In the genomic region with DNA sequence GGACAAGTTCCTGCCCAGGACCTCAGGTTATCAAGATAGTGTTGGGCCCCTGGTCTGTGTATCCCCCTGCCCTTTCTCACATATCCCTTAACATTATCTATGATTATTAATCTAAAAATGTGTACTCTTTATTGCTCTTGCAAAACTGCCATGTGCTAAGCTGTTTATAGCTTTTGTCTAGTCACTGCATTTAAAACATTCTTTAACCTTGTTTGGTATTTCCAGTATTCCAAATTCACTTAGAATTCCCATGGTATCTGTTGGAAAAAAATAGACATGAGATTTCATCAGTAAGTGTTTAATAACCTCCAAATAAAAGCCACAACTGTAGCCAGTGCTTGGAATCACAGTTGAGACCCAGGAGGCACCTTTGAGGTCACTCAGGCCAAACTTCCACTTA, we compare ENCODE assay signal across 16 cellular contexts. TPM values are rescaled to one million over a fixed set of nuclear protein-coding genes. Genes with fewer than 3 reads are reported as not detected.
DNase-seq lines count a peak whose midpoint lies in the region; TF ChIP-seq lines count a peak whose summit lies in the region.
"Had no signal": no experiment of that assay in that cellular context is flagged by ENCODE, and none has a peak within 500 bp of the region (broad histone marks: within the 10 kb centered on the region; RNA-seq: fewer than 3 reads in every experiment).

No MANE protein-coding gene starts in this region.

- no peaks in the 10 kb centered on the region for H4K20me1 ChIP-seq in smooth muscle cell (ENCODE audit: low read depth)

- H3K4me3 ChIP-seq in ascending aorta (no peak overlapping the region), smooth muscle cell (no peak overlapping the region), SJCRH30 (no peak overlapping the region)
- H3K4me3 ChIP-seq: colonic mucosa, prostate gland, spleen had no signal

- H3K27me3 ChIP-seq in ascending aorta (no peaks in the 10 kb centered on the region), smooth muscle cell (ENCODE audit: low read depth) (no peaks in the 10 kb centered on the region), SJCRH30 (no peaks in the 10 kb centered on the region)
- H3K27me3 ChIP-seq: colonic mucosa, spleen had no signal

- H2AFZ ChIP-seq in smooth muscle cell (ENCODE audit: low read depth) = no peak overlapping the region

- H3K36me3 ChIP-seq in ascending aorta = no peaks in the 10 kb centered on the region
- H3K36me3 ChIP-seq in smooth muscle cell (ENCODE audit: low read depth) = no peaks in the 10 kb centered on the region
- no peaks in the 10 kb centered on the region for H3K36me3 ChIP-seq in SJCRH30
- H3K36me3 ChIP-seq: colonic mucosa, prostate gland, spleen had no signal

- H3K9me3 ChIP-seq in ascending aorta (no peaks in the 10 kb centered on the region), smooth muscle cell (replicated peaks; ENCODE audit: low read depth) (no peaks in the 10 kb centered on the region), SJCRH30 (replicated peaks) (peaks cover 13% of the 10 kb centered on the region)
- H3K9me3 ChIP-seq: colonic mucosa, prostate gland had no signal

- peaks cover 44% of the 10 kb centered on the region for H3F3A ChIP-seq in smooth muscle cell (ENCODE audit: low read depth)

- no peak overlapping the region for H3K9ac ChIP-seq in smooth muscle cell (ENCODE audit: low read depth)

- H3K4me2 ChIP-seq in smooth muscle cell = peak overlapping the region; percentile 73

- H3K4me1 ChIP-seq in ascending aorta (peaks cover 2 to 76% of the 10 kb centered on the region in 2 donors), smooth muscle cell (ENCODE audit: low read depth) (peaks cover 28% of the 10 kb centered on the region), SJCRH30 (peaks cover 31% of the 10 kb centered on the region)
- H3K4me1 ChIP-seq: colonic mucosa, prostate gland had no signal

- H3K27ac ChIP-seq in ascending aorta (peak overlapping the region; percentile 85), smooth muscle cell (ENCODE audit: low read depth) (peak overlapping the region; percentile 94), SJCRH30 (no peak overlapping the region)
- H3K27ac ChIP-seq: colonic mucosa, prostate gland, spleen, VCaP had no signal

- DNase-seq in EH (ENCODE audit: low read depth) (peak; percentile 91), ascending aorta (ENCODE audit: low spot score in 2 of 2) (no peak), iris pigment epithelial cell (ENCODE audit: low read depth) (peak; percentile 52), smooth muscle cell (lab: John Stamatoyannopoulos, UW; ENCODE audit: unreplicated experiment) (no peak), DMS 273 treated with DMSO at 0.1 percent for 48 hours (lab: John Stamatoyannopoulos, UW) (no peak), SJCRH30 (no peak)
- DNase-seq in activated CD4-positive, alpha-beta T cell treated with anti-CD3 and anti-CD28 coated beads, Interleukin-2, amount 50 U/mL, for 48 hours = no peak
- no peak for DNase-seq in activated CD8-positive, alpha-beta memory T cell treated with anti-CD3 and anti-CD28 coated beads, Interleukin-2, amount 50 U/mL, for 48 hours
- DNase-seq: activated CD4-positive, alpha-beta T cell treated with anti-CD3 and anti-CD28 coated beads, Interleukin-2, amount 50 U/mL, for 4 hours; activated naive CD4-positive, alpha-beta T cell; colonic mucosa; mesendoderm; NCI-H524; spleen had no signal

- intact Hi-C loops in ascending aorta (cut with DNase I) = no loop called here

- no peak for TF ChIP-seq CTCF in ascending aorta (IDR thresholded peaks at IDR 0.05)
- no peak for TF ChIP-seq CTCF in smooth muscle cell (IDR thresholded peaks at IDR 0.05; ENCODE audit: borderline replicate concordance, insufficient read depth, poor library complexity, severe bottlenecking)

- H3K79me2 ChIP-seq in smooth muscle cell (ENCODE audit: low read depth) = no peaks in the 10 kb centered on the region

RNA-seq across cellular contexts. Expression of gene GLS, which starts 16.2 kb away (rescaled TPM):
- total RNA-seq in ascending aorta (132 TPM), smooth muscle cell (454 and 515 TPM in 2 replicates)
- polyA plus RNA-seq in smooth muscle cell = 76.2 and 114 TPM in 2 replicates
- 243 and 283 TPM in 2 replicates for total RNA-seq in SJCRH30 (2014; rRNA removed; shearing (Covaris generic))

Comparison
In these comparisons a context has a peak if more than half of its experiments do, and no peak if none do; other contexts are left out.
1. DNase-seq: peak in EH (single experiment) and iris pigment epithelial cell (single experiment); none in ascending aorta (0 of 2), smooth muscle cell (single experiment), DMS 273 treated with DMSO at 0.1 percent for 48 hours (single experiment), activated CD4-positive, alpha-beta T cell treated with anti-CD3 and anti-CD28 coated beads, Interleukin-2, amount 50 U/mL, for 48 hours (0 of 2), activated CD8-positive, alpha-beta memory T cell treated with anti-CD3 and anti-CD28 coated beads, Interleukin-2, amount 50 U/mL, for 48 hours (single experiment) and SJCRH30 (0 of 2).